Comparison of ENCODE assay signal across 1 cellular context in the genomic region with DNA sequence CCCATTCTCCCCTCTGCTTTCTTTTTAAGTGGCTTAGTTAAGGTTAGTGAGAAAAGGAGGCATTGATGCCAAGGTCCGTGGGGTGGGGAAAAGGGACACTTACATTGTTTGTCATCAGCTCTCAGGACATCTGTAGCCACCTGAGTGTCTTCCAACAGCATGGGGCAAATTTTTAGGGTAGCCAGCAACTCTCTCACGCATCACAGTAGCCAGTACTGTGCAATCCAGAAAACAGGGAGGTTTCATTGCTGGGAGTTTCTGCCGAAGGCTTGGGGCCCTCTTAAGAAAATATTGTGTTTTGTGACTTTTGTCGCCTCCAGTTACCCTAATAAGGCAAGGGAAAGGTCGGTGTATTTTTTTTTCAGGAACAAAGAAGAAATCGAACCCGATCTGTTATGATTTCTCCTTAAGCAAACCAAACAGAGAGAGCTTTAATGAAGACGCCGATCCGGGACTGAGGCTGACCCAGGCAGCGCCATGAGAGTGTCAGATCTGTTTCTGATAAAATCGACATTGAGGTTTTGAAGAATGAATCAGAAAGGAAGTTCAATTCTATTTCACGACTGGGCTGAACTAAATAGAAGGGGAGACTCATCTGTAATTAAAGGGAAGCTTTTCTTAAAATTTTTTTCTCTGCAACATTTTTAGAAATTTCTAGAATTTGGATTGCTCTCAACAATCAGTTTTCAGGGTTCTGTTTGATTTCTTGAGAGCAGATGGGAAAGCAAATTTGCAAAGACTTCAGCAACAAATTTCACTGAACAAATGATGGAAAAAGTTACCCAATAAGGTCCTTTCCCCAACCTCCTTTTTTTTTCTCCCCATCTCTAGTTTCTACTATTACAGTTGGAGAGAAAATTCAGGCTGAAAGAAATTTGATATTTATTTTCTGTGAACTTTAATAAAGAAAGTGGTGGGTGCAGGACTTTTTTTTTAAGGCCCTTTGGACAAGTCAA.
TF ChIP-seq lines count a peak whose summit lies in the region.

No MANE protein-coding gene starts in this region.

TF ChIP-seq in SK-N-SH, 30 proteins besides CTCF, POLR2A, EP300 and RAD21 (continued from another document):
- TF ChIP-seq, protein P1, sequence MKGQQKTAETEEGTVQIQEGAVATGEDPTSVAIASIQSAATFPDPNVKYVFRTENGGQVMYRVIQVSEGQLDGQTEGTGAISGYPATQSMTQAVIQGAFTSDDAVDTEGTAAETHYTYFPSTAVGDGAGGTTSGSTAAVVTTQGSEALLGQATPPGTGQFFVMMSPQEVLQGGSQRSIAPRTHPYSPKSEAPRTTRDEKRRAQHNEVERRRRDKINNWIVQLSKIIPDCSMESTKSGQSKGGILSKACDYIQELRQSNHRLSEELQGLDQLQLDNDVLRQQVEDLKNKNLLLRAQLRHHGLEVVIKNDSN (IDR thresholded peaks at IDR 0.05; ENCODE audit: borderline replicate concordance, low read depth) = no peak
- TF ChIP-seq, protein P2, sequence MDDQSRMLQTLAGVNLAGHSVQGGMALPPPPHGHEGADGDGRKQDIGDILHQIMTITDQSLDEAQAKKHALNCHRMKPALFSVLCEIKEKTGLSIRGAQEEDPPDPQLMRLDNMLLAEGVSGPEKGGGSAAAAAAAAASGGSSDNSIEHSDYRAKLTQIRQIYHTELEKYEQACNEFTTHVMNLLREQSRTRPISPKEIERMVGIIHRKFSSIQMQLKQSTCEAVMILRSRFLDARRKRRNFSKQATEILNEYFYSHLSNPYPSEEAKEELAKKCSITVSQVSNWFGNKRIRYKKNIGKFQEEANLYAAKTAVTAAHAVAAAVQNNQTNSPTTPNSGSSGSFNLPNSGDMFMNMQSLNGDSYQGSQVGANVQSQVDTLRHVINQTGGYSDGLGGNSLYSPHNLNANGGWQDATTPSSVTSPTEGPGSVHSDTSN (IDR thresholded peaks at IDR 0.05) = peak; percentile 81
- no peak for TF ChIP-seq NRF1 (IDR thresholded peaks at IDR 0.05; ENCODE audit: low read depth, low read length)
- TF ChIP-seq YY1 (IDR thresholded peaks at IDR 0.05; ENCODE audit: low read depth) = peak; percentile 22; the same call in 1 of the 2 replicates
- TF ChIP-seq, protein P3, sequence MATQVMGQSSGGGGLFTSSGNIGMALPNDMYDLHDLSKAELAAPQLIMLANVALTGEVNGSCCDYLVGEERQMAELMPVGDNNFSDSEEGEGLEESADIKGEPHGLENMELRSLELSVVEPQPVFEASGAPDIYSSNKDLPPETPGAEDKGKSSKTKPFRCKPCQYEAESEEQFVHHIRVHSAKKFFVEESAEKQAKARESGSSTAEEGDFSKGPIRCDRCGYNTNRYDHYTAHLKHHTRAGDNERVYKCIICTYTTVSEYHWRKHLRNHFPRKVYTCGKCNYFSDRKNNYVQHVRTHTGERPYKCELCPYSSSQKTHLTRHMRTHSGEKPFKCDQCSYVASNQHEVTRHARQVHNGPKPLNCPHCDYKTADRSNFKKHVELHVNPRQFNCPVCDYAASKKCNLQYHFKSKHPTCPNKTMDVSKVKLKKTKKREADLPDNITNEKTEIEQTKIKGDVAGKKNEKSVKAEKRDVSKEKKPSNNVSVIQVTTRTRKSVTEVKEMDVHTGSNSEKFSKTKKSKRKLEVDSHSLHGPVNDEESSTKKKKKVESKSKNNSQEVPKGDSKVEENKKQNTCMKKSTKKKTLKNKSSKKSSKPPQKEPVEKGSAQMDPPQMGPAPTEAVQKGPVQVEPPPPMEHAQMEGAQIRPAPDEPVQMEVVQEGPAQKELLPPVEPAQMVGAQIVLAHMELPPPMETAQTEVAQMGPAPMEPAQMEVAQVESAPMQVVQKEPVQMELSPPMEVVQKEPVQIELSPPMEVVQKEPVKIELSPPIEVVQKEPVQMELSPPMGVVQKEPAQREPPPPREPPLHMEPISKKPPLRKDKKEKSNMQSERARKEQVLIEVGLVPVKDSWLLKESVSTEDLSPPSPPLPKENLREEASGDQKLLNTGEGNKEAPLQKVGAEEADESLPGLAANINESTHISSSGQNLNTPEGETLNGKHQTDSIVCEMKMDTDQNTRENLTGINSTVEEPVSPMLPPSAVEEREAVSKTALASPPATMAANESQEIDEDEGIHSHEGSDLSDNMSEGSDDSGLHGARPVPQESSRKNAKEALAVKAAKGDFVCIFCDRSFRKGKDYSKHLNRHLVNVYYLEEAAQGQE (IDR thresholded peaks at IDR 0.05; ENCODE audit: low read depth, low read length) = no peak
- peak; percentile 72; the same call in 1 of the 2 replicates for TF ChIP-seq FOSL2 (IDR thresholded peaks at IDR 0.05; ENCODE audit: borderline replicate concordance, low read depth)
- TF ChIP-seq RCOR1 (IDR thresholded peaks at IDR 0.05; ENCODE audit: low read length) = no peak
- TF ChIP-seq ELF1 (IDR thresholded peaks at IDR 0.05) = no peak
- no peak for TF ChIP-seq FOXM1 (IDR thresholded peaks at IDR 0.05; ENCODE audit: low read depth)
- 0 out of 2 replicates have a peak, but pooled peaks have one; percentile 23 for TF ChIP-seq MEF2A (IDR thresholded peaks at IDR 0.05; ENCODE audit: borderline replicate concordance, low read depth)
- TF ChIP-seq POLR2AphosphoS5 (IDR thresholded peaks at IDR 0.05; ENCODE audit: low read depth, low read length) = peak; percentile 60; the same call in 1 of the 2 replicates
- TF ChIP-seq TCF12 (IDR thresholded peaks at IDR 0.05) = peak; percentile 85
- TF ChIP-seq, protein P4, sequence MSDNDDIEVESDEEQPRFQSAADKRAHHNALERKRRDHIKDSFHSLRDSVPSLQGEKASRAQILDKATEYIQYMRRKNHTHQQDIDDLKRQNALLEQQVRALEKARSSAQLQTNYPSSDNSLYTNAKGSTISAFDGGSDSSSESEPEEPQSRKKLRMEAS (IDR thresholded peaks at IDR 0.05; ENCODE audit: low read depth) = peak; percentile 52
- TF ChIP-seq SIN3A (IDR thresholded peaks at IDR 0.05; ENCODE audit: borderline replicate concordance, low read depth, low read length) = no peak
- no peak for TF ChIP-seq SMC3 (IDR thresholded peaks at IDR 0.05; ENCODE audit: low read depth, low read length)
- TF ChIP-seq FOXJ3 (CRISPR knock-in tag; IDR thresholded peaks at IDR 0.05) = no peak
- no peak for TF ChIP-seq MXI1 (IDR thresholded peaks at IDR 0.05; ENCODE audit: low read depth, low read length)
